ENCODE assay signal across 1 cellular context in the genomic region with DNA sequence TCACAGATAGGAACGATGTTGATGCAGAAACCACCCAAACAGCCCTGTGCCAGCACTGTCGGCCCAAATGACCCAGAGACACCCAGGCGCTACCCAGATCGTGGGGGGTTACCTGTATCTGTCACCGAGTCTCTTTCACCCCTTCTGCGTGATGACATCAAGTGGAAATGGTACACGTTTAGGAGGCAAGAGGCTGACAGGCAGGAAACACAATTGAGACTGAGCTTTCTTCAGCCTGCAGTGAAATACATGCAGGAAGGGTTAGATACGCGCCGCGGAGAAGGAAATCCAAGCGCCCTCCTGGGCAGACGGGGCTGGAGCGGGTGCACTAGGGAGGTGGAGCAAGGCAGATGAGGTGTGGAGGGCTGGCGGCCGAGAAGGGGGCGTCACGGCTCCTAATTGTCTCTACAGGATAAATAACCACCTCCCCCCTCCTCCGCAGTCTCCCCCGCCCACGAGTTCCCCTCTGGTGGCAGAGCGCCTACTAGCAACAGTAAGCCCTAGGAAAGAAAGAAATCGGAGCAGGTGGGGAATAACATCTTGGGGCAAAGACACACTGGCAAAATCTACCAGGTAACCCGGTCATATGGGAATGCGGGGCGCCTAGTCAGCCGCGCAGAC.
TF ChIP-seq lines count a peak whose summit lies in the region.

A gene with protein sequence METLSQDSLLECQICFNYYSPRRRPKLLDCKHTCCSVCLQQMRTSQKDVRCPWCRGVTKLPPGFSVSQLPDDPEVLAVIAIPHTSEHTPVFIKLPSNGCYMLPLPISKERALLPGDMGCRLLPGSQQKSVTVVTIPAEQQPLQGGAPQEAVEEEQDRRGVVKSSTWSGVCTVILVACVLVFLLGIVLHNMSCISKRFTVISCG (minus strand): TSS at position 325 of the 621 bp plus-strand sequence. CDS start 76,544 bp downstream, outside the sequence.

TF ChIP-seq in HEK293, 187 proteins besides CTCF, POLR2A, EP300 and RAD21 (continued from another document):
- TF ChIP-seq, protein P1, sequence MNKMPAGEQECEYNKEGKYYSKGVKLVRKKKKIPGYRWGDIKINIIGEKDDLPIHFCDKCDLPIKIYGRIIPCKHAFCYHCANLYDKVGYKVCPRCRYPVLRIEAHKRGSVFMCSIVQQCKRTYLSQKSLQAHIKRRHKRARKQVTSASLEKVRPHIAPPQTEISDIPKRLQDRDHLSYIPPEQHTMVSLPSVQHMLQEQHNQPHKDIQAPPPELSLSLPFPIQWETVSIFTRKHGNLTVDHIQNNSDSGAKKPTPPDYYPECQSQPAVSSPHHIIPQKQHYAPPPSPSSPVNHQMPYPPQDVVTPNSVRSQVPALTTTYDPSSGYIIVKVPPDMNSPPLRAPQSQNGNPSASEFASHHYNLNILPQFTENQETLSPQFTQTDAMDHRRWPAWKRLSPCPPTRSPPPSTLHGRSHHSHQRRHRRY (tag by site-specific recombination; IDR thresholded peaks at IDR 0.05): no peak
- TF ChIP-seq BCL11A (tag by site-specific recombination; IDR thresholded peaks at IDR 0.05; ENCODE audit: low read depth) (no peak), SP3 (tag by site-specific recombination; IDR thresholded peaks at IDR 0.05) (peak; percentile 54), ZBTB8A (tag by site-specific recombination; IDR thresholded peaks at IDR 0.05) (0 out of 2 replicates have a peak, but pooled peaks have one; percentile 28)
- TF ChIP-seq, protein P2, sequence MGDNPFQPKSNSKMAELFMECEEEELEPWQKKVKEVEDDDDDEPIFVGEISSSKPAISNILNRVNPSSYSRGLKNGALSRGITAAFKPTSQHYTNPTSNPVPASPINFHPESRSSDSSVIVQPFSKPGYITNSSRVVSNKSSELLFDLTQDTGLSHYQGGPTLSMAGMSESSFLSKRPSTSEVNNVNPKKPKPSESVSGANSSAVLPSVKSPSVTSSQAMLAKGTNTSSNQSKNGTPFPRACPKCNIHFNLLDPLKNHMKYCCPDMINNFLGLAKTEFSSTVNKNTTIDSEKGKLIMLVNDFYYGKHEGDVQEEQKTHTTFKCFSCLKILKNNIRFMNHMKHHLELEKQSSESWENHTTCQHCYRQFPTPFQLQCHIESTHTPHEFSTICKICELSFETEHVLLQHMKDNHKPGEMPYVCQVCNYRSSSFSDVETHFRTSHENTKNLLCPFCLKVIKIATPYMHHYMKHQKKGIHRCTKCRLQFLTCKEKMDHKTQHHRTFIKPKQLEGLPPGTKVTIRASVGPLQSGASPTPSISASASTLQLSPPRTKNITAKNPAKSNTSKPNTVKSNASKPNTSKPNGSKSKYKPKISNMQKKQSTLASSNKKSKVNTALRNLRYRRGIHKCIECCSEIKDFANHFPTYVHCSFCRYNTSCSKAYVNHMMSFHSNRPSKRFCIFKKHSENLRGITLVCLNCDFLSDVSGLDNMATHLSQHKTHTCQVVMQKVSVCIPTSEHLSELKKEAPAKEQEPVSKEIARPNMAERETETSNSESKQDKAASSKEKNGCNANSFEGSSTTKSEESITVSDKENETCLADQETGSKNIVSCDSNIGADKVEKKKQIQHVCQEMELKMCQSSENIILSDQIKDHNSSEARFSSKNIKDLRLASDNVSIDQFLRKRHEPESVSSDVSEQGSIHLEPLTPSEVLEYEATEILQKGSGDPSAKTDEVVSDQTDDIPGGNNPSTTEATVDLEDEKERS (tag by site-specific recombination; IDR thresholded peaks at IDR 0.05): no peak
- TF ChIP-seq, protein P3, sequence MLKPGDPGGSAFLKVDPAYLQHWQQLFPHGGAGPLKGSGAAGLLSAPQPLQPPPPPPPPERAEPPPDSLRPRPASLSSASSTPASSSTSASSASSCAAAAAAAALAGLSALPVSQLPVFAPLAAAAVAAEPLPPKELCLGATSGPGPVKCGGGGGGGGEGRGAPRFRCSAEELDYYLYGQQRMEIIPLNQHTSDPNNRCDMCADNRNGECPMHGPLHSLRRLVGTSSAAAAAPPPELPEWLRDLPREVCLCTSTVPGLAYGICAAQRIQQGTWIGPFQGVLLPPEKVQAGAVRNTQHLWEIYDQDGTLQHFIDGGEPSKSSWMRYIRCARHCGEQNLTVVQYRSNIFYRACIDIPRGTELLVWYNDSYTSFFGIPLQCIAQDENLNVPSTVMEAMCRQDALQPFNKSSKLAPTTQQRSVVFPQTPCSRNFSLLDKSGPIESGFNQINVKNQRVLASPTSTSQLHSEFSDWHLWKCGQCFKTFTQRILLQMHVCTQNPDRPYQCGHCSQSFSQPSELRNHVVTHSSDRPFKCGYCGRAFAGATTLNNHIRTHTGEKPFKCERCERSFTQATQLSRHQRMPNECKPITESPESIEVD (tag by site-specific recombination; IDR thresholded peaks at IDR 0.05): no peak
